14 cellular contexts compared by ENCODE assay signal in genomic region chr1:217494767-217495166, GRCh38.
DNase-seq lines count a peak whose midpoint lies in the region; ATAC-seq and TF ChIP-seq lines count a peak whose summit lies in the region.
"Had no signal": no experiment of that assay in that cellular context is flagged by ENCODE, and none has a peak within 500 bp of the region (broad histone marks: within the 10 kb centered on the region; RNA-seq: fewer than 3 reads in every experiment).

No MANE protein-coding gene starts in this region.

- H3K27ac Mint-ChIP-seq in activated T-helper 1 cell treated with anti-CD3 and anti-CD28 coated beads, Interleukin-12 subunit alpha, Interleukin-12 subunit beta, Interleukin-2, Interleukin-4 antibody, amounts not matched to agents 30 ng/mL and 10 ng/mL and 1 ng/mL, durations not matched to agents 14 hours and 24 hours and 36 hours, result no peak overlapping the region
- no peak overlapping the region for H3K27ac Mint-ChIP-seq in activated T-cell treated with anti-CD3 and anti-CD28 coated beads, Interleukin-2, amount 50 U/mL, for 24 hours

- no peaks in the 10 kb centered on the region for H3K27me3 Mint-ChIP-seq in activated T-helper 1 cell treated with anti-CD3 and anti-CD28 coated beads, Interleukin-12 subunit alpha, Interleukin-12 subunit beta, Interleukin-2, Interleukin-4 antibody, amounts not matched to agents 30 ng/mL and 10 ng/mL and 1 ng/mL, durations not matched to agents 14 hours and 24 hours and 36 hours (ENCODE audit: insufficient read depth)
- no peaks in the 10 kb centered on the region for H3K27me3 Mint-ChIP-seq in activated T-cell treated with anti-CD3 and anti-CD28 coated beads, Interleukin-2, amount 50 U/mL, for 24 hours
- H3K27me3 Mint-ChIP-seq: CD4-positive, CD25-positive, alpha-beta regulatory T cell had no signal

- no peak overlapping the region for H3K4me3 Mint-ChIP-seq in activated T-helper 1 cell treated with anti-CD3 and anti-CD28 coated beads, Interleukin-12 subunit alpha, Interleukin-12 subunit beta, Interleukin-2, Interleukin-4 antibody, amounts not matched to agents 30 ng/mL and 10 ng/mL and 1 ng/mL, durations not matched to agents 14 hours and 24 hours and 36 hours
- H3K4me3 Mint-ChIP-seq in activated T-cell treated with anti-CD3 and anti-CD28 coated beads, Interleukin-2, amount 50 U/mL, for 24 hours, result no peak overlapping the region
- H3K4me3 Mint-ChIP-seq: CD4-positive, CD25-positive, alpha-beta regulatory T cell had no signal

- H3K9me3 Mint-ChIP-seq in activated T-helper 1 cell treated with anti-CD3 and anti-CD28 coated beads, Interleukin-12 subunit alpha, Interleukin-12 subunit beta, Interleukin-2, Interleukin-4 antibody, amounts not matched to agents 30 ng/mL and 10 ng/mL and 1 ng/mL, durations not matched to agents 14 hours and 24 hours and 36 hours, result no peaks in the 10 kb centered on the region
- H3K9me3 Mint-ChIP-seq in activated T-cell treated with anti-CD3 and anti-CD28 coated beads, Interleukin-2, amount 50 U/mL, for 24 hours, result no peaks in the 10 kb centered on the region

- peaks cover 7% of the 10 kb centered on the region for H3K4me1 Mint-ChIP-seq in activated T-helper 1 cell treated with anti-CD3 and anti-CD28 coated beads, Interleukin-12 subunit alpha, Interleukin-12 subunit beta, Interleukin-2, Interleukin-4 antibody, amounts not matched to agents 30 ng/mL and 10 ng/mL and 1 ng/mL, durations not matched to agents 14 hours and 24 hours and 36 hours (ENCODE audit: low read depth)
- H3K4me1 Mint-ChIP-seq in activated T-cell treated with anti-CD3 and anti-CD28 coated beads, Interleukin-2, amount 50 U/mL, for 24 hours (ENCODE audit: low read depth), result peaks cover 10% of the 10 kb centered on the region

- no peak for TF ChIP-seq CTCF in WERI-Rb-1 (IDR thresholded peaks at IDR 0.05; ENCODE audit: low read depth, low read length)

- peak; percentile 34 for DNase-seq in MV-4-11 (lab: John Stamatoyannopoulos, UW)
- no peak for DNase-seq in WERI-Rb-1
- DNase-seq in NCI-H345 (lab: John Stamatoyannopoulos, UW), result no peak
- DNase-seq in activated T-helper 1 cell treated with anti-CD3 and anti-CD28 coated beads, Interleukin-12 subunit alpha, Interleukin-12 subunit beta, Interleukin-2, Interleukin-4 antibody, amounts not matched to agents 30 ng/mL and 10 ng/mL and 1 ng/mL, durations not matched to agents 14 hours and 24 hours and 36 hours (ENCODE audit: low spot score), result no peak
- no peak for DNase-seq in activated T-cell treated with anti-CD3 and anti-CD28 coated beads, Interleukin-2, amount 50 U/mL, for 24 hours
- DNase-seq: activated CD4-positive, CD25-positive, alpha-beta regulatory T cell; aorta; CD4-positive, CD25-positive, alpha-beta regulatory T cell; effector CD4-positive, alpha-beta T cell; left colon; NCI-H446 treated with DMSO at 0.1 percent for 48 hours had no signal

- no peaks in the 10 kb centered on the region for H3K9me3 ChIP-seq in WERI-Rb-1 (ENCODE audit: severe bottlenecking)

- no peak overlapping the region for H3K4me3 ChIP-seq in WERI-Rb-1 (ENCODE audit: low read depth, low read length)

- no peak overlapping the region for H3K27ac ChIP-seq in WERI-Rb-1

- ATAC-seq in GM18868 (IDR thresholded peaks at IDR 0.05; ENCODE audit: unreplicated experiment) (peak; percentile 82), GM21526 (IDR thresholded peaks at IDR 0.05; ENCODE audit: low FRiP score, unreplicated experiment) (peak; percentile 68), HG03039 (IDR thresholded peaks at IDR 0.05; ENCODE audit: unreplicated experiment) (peak; percentile 75)
- ATAC-seq: left colon had no signal

- H3K27me3 ChIP-seq in WERI-Rb-1 (ENCODE audit: insufficient read depth, low read depth, severe bottlenecking), result no peaks in the 10 kb centered on the region

- H3K36me3 Mint-ChIP-seq in activated T-helper 1 cell treated with anti-CD3 and anti-CD28 coated beads, Interleukin-12 subunit alpha, Interleukin-12 subunit beta, Interleukin-2, Interleukin-4 antibody, amounts not matched to agents 30 ng/mL and 10 ng/mL and 1 ng/mL, durations not matched to agents 14 hours and 24 hours and 36 hours (ENCODE audit: low read depth), result no peaks in the 10 kb centered on the region
- peaks cover 48% of the 10 kb centered on the region for H3K36me3 Mint-ChIP-seq in activated T-cell treated with anti-CD3 and anti-CD28 coated beads, Interleukin-2, amount 50 U/mL, for 24 hours (ENCODE audit: low read depth)

- intact Hi-C loops in activated T-helper 1 cell treated with anti-CD3 and anti-CD28 coated beads, Interleukin-12 subunit alpha, Interleukin-12 subunit beta, Interleukin-2, Interleukin-4 antibody, amounts not matched to agents 30 ng/mL and 10 ng/mL and 1 ng/mL, durations not matched to agents 14 hours and 24 hours and 36 hours (cut with micrococcal nuclease), result no loop called here

- H3K36me3 ChIP-seq in WERI-Rb-1, result no peaks in the 10 kb centered on the region
